In the genomic region with DNA sequence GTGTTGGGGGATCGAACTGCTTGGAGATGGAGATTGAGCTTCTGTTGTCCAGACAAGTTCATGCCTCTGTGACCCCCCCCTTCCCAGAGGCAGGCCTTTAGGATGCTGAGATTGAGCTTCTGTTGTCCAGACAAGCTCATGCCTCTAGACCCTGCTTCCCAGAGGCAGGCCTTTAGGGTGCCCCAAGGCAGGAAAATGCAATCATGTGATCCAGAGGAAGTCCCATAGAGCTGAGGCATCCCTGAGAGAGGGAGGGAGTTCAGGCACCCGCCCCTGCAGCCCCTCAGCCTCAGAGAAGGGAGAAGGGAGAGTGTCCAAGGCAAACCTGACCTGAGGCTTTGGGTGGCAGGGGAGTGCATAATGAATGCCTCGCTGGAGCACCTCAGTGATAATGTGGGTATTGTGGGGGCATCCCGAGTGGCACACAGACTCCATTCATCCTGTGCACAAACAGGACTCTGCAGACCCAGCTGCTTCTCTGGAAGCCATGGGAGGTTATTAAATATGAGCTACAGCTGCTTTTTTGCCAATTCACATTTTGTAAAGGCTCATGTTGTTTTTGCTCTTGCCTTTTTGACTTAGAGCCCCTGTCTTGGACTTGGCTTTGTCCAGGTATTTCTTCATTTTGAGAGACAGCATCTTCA, we compare ENCODE assay signal across 5 cellular contexts.
DNase-seq lines count a peak whose midpoint lies in the region; ATAC-seq, FAIRE-seq and TF ChIP-seq lines count a peak whose summit lies in the region.
"Not testable (repeated sequence)": the region's sequence is repeated elsewhere in the genome, so short reads cannot be mapped to it uniquely, and the experiment has no call there.

No MANE protein-coding gene starts in this region.

- H3K4me3 ChIP-seq in WERI-Rb-1 (ENCODE audit: low read depth, low read length); K562; right atrium auricular region; right lobe of liver: not testable (repeated sequence)

- not testable (repeated sequence) for H3K9ac ChIP-seq in K562 (ENCODE audit: insufficient read depth in 1 of 2, low read depth in 2 of 2, low read length in 2 of 2)

- H3K27me3 ChIP-seq in WERI-Rb-1 (ENCODE audit: insufficient read depth, low read depth, severe bottlenecking); K562 (ENCODE audit: control insufficient read depth in 2 of 2, insufficient read depth in 2 of 2, low read length in 2 of 2); right atrium auricular region; right lobe of liver: not testable (repeated sequence)

- DNase-seq in WERI-Rb-1 (peak; percentile 3), right atrium auricular region (ENCODE audit: low spot score) (peak; percentile 43)
- DNase-seq in K562 (ENCODE audit: extremely low read depth in 1 of 4, low spot score in 3 of 4); right lobe of liver; stimulated activated naive CD8-positive, alpha-beta T cell treated with anti-CD3 and anti-CD28 coated beads, Interleukin-15, Interleukin-2, amounts not matched to agents 100 U/mL and 50 U/mL, for 24 hours: not testable (repeated sequence)

- H3K4me2 ChIP-seq in K562 (ENCODE audit: insufficient read depth, low read length): not testable (repeated sequence)

- not testable (repeated sequence) for H3K9me1 ChIP-seq in K562 (ENCODE audit: control insufficient read depth, insufficient read depth, low read length)

- in situ Hi-C loops in K562 (cut with MboI): not testable (repeated sequence)

- not testable (repeated sequence) for H3K79me2 ChIP-seq in K562 (ENCODE audit: control insufficient read depth, insufficient read depth, low read length)

- TF ChIP-seq RAD21 in K562 (CRISPR knock-in tag; conservative IDR thresholded peaks at IDR 0.05 in 1 of 2, IDR thresholded peaks at IDR 0.05 in 1 of 2): not testable (repeated sequence)

- ATAC-seq in K562: peak; percentile 45
- peak in 3 of 4 donors; percentile 17 to 48 (median 27) for ATAC-seq in right lobe of liver
- ATAC-seq in stimulated activated naive CD8-positive, alpha-beta T cell treated with anti-CD3 and anti-CD28 coated beads, Interleukin-15, Interleukin-2, amounts not matched to agents 100 U/mL and 50 U/mL, for 24 hours: peak; percentile 19

- FAIRE-seq in K562 (lab: Jason Lieb, UNC): not testable (repeated sequence)

- WGBS in K562 (ENCODE audit: insufficient coverage, low coverage, missing lambda C conversion rate): 11% methylated on average over 3 of the region's 4 CpGs
- WGBS in right lobe of liver (ENCODE audit: insufficient coverage, low coverage, low lambda C conversion rate, missing lambda C conversion rate): 56% methylated on average over 1 of the region's 4 CpGs

- TF ChIP-seq CTCF in WERI-Rb-1 (IDR thresholded peaks at IDR 0.05; ENCODE audit: low read depth, low read length); K562 (IDR thresholded peaks at IDR 0.05 in 2 of 3, conservative IDR thresholded peaks at IDR 0.05 in 1 of 3; ENCODE audit: insufficient read depth in 2 of 3, low read depth in 1 of 3, low read length in 3 of 3); right atrium auricular region (IDR thresholded peaks at IDR 0.05); right lobe of liver (IDR thresholded peaks at IDR 0.05): not testable (repeated sequence)

- CTCF ChIA-PET in K562 (lab: Yijun Ruan, JAX; ENCODE audit: low intra/inter-chr PET ratio): not testable (repeated sequence)

- not testable (repeated sequence) for H3K36me3 ChIP-seq in WERI-Rb-1; K562 (ENCODE audit: control insufficient read depth, insufficient read depth, low read length); right atrium auricular region; right lobe of liver

- POLR2A ChIA-PET in K562 (lab: Yijun Ruan, JAX): not testable (repeated sequence)

- intact Hi-C loops in K562 (cut with micrococcal nuclease); right lobe of liver (cut with DNase I): not testable (repeated sequence)

- TF ChIP-seq EP300 in K562 (IDR thresholded peaks at IDR 0.05; ENCODE audit: low read length): not testable (repeated sequence)

- not testable (repeated sequence) for H3K4me1 ChIP-seq in K562 (replicated peaks in 1 of 2; ENCODE audit: control insufficient read depth in 2 of 2, insufficient read depth in 2 of 2, low read length in 2 of 2); right atrium auricular region; right lobe of liver

- not testable (repeated sequence) for H3K27ac ChIP-seq in WERI-Rb-1; K562 (ENCODE audit: extremely low read depth, low read depth, low read length); right atrium auricular region; right lobe of liver

- BruUV-seq in K562 (replicated peaks; lab: Mats Ljungman, UMichigan): not testable (repeated sequence)

- H4K20me1 ChIP-seq in K562 (replicated peaks; ENCODE audit: control insufficient read depth, insufficient read depth, low read length): not testable (repeated sequence)

- not testable (repeated sequence) for H2AFZ ChIP-seq in K562 (ENCODE audit: low read depth, low read length)

- H3K9me3 ChIP-seq in WERI-Rb-1 (ENCODE audit: severe bottlenecking); K562 (replicated peaks; ENCODE audit: control insufficient read depth, insufficient read depth, low read depth, low read length); right atrium auricular region; right lobe of liver: not testable (repeated sequence)

- not testable (repeated sequence) for TF ChIP-seq POLR2A in K562 (conservative IDR thresholded peaks at IDR 0.05); right lobe of liver (IDR thresholded peaks at IDR 0.05)
